In genomic region chr17:40497704-40498103, GRCh38 we compare ENCODE assay signal across 12 cellular contexts. TPM values are rescaled to one million over a fixed set of nuclear protein-coding genes. Genes with fewer than 3 reads are reported as not detected.
DNase-seq lines count a peak whose midpoint lies in the region; ATAC-seq and TF ChIP-seq lines count a peak whose summit lies in the region.
"Had no signal": no experiment of that assay in that cellular context is flagged by ENCODE, and none has a peak within 500 bp of the region (broad histone marks: within the 10 kb centered on the region; RNA-seq: fewer than 3 reads in every experiment).

No MANE protein-coding gene starts in this region.

- no peak for ATAC-seq in gastrocnemius medialis
- ATAC-seq in Right ventricle myocardium inferior = no peak

- intact Hi-C loops in gastrocnemius medialis (cut with DNase I; ENCODE audit: low total_unique reads) = loop anchor here (5.0 kb wide), 1 partner anchor 35 kb away; no protein-coding TSS in a partner anchor
- intact Hi-C loops in Right ventricle myocardium inferior (cut with DNase I) = no loop called here

- H3K9ac ChIP-seq in BLaER1 = no peak overlapping the region
- H3K9ac ChIP-seq: neural progenitor cell had no signal

- H3K9me3 ChIP-seq in BLaER1 (no peaks in the 10 kb centered on the region), gastrocnemius medialis (no peaks in the 10 kb centered on the region), MG63 (no peaks in the 10 kb centered on the region)
- H3K9me3 ChIP-seq: SJSA1 had no signal

- no peak for DNase-seq in RWPE1 (ENCODE audit: low spot score)
- peak; percentile 67 for DNase-seq in fibroblast of peridontal ligament (ENCODE audit: extremely low read depth)
- no peak for DNase-seq in gastrocnemius medialis
- DNase-seq in NCI-H82 (lab: John Stamatoyannopoulos, UW) = no peak
- no peak for DNase-seq in GM13977 (ENCODE audit: low spot score)
- DNase-seq in MG63 = no peak
- no peak for DNase-seq in Right ventricle myocardium inferior (ENCODE audit: missing footprints)

- TF ChIP-seq POLR2A in gastrocnemius medialis (IDR thresholded peaks at IDR 0.05) = no peak

- peak overlapping the region; percentile 60 for H3K4me2 ChIP-seq in BLaER1
- H3K4me2 ChIP-seq: neural progenitor cell had no signal

- H3K4me1 ChIP-seq in BLaER1 = peaks cover 56% of the 10 kb centered on the region
- H3K4me1 ChIP-seq in gastrocnemius medialis = peaks cover 16 to 18% of the 10 kb centered on the region in 2 donors

- POLR2A ChIA-PET in RWPE1 (lab: Yijun Ruan, JAX; ENCODE audit: low non-redundant PET) = interaction anchor here (0.8 to 2.6 kb wide), 4 partner anchors 10 to 36 kb away, joined by 3 to 10 read pairs (median 6); no protein-coding TSS in a partner anchor

- H3K4me3 ChIP-seq in BLaER1 (no peak overlapping the region), gastrocnemius medialis (no peak overlapping the region), MG63 (no peak overlapping the region)
- H3K4me3 ChIP-seq: neural progenitor cell, SJSA1 had no signal

- in situ Hi-C loops in gastrocnemius medialis (cut with MboI; ENCODE audit: low sequenced_read_pairs in 4 of 4) = no loop called here
- in situ Hi-C loops in GM13977 (cut with MboI; ENCODE audit: low pct_unique_long_range_greater_than_20kb, low sequenced_read_pairs, unreplicated experiment) = no loop called here

- TF ChIP-seq CTCF in RWPE1 (conservative IDR thresholded peaks at IDR 0.05; ENCODE audit: low read depth) = no peak
- TF ChIP-seq CTCF in gastrocnemius medialis (IDR thresholded peaks at IDR 0.05 in 4 of 5, conservative IDR thresholded peaks at IDR 0.05 in 1 of 5) = no peak
- no peak for TF ChIP-seq CTCF in GM13977 (IDR thresholded peaks at IDR 0.05; ENCODE audit: extremely low read depth, insufficient read depth, missing control alignments)

- H3K27ac ChIP-seq in BLaER1 = no peak overlapping the region
- H3K27ac ChIP-seq in RWPE1 = peak overlapping the region; percentile 100
- H3K27ac ChIP-seq in gastrocnemius medialis = peak overlapping the region in 3 of 4 donors; percentile 55 to 76 (median 57)
- H3K27ac ChIP-seq: neural progenitor cell, SJSA1 had no signal

- CTCF ChIA-PET in RWPE1 (lab: Yijun Ruan, JAX) = interaction anchor here (0.5 to 2.8 kb wide), 4 partner anchors 36 to 332 kb away, joined by 3 to 13 read pairs (median 8); no protein-coding TSS in a partner anchor

- H3K27me3 ChIP-seq in BLaER1 (peaks cover 8% of the 10 kb centered on the region; the same call in 1 of the 2 replicates), gastrocnemius medialis (no peaks in the 10 kb centered on the region), MG63 (no peaks in the 10 kb centered on the region)
- H3K27me3 ChIP-seq: SJSA1 had no signal

- no peaks in the 10 kb centered on the region for H4K20me1 ChIP-seq in BLaER1

- H3K36me3 ChIP-seq in BLaER1 (no peaks in the 10 kb centered on the region), gastrocnemius medialis (no peaks in the 10 kb centered on the region), MG63 (no peaks in the 10 kb centered on the region)
- H3K36me3 ChIP-seq: neural progenitor cell, SJSA1 had no signal

RNA-seq across cellular contexts. Expression of gene TNS4, which starts 3.7 kb away (rescaled TPM):
- total RNA-seq in gastrocnemius medialis (under 1 TPM in 1 of 4 donors, not detected in 3; 0.18 TPM), Right ventricle myocardium inferior (not detected)
- not detected in 2 replicates for total RNA-seq in MG63 (2014; rRNA removed; shearing (Covaris generic); ENCODE audit: low replicate concordance)
- total RNA-seq: B cell, kidney epithelial cell, SJSA1 had no signal

RNA-seq across cellular contexts. Expression of gene IGFBP4, which starts 54.5 kb away (rescaled TPM):
- total RNA-seq in gastrocnemius medialis (10 to 100 TPM; 14.5 to 56.8 (median 36.5) TPM), Right ventricle myocardium inferior (228 TPM)
- 7.9 and 12.4 TPM in 2 replicates for total RNA-seq in MG63 (2014; rRNA removed; shearing (Covaris generic); ENCODE audit: low replicate concordance)
